Comparison of ENCODE assay signal across 9 cellular contexts in genomic region chr19:4327877-4328242, GRCh38. TPM values are rescaled to one million over a fixed set of nuclear protein-coding genes. Genes with fewer than 3 reads are reported as not detected.
DNase-seq lines count a peak whose midpoint lies in the region; ATAC-seq, FAIRE-seq and TF ChIP-seq lines count a peak whose summit lies in the region.
"Had no signal": no experiment of that assay in that cellular context is flagged by ENCODE, and none has a peak within 500 bp of the region (broad histone marks: within the 10 kb centered on the region; RNA-seq: fewer than 3 reads in every experiment).

No MANE protein-coding gene starts in this region.

- H3K27me3 ChIP-seq in astrocyte (ENCODE audit: insufficient read depth, low read length) (no peaks in the 10 kb centered on the region), mesenchymal stem cell (ENCODE audit: control insufficient read depth in 1 of 2, insufficient read depth in 1 of 2, low read length in 2 of 2) (peaks cover 8 to 30% of the 10 kb centered on the region in 2 experiments), uterus (no peaks in the 10 kb centered on the region)

- H3K4me1 Mint-ChIP-seq in astrocyte (ENCODE audit: low read depth, unreplicated experiment), result peaks cover 2% of the 10 kb centered on the region

- H3K36me3 ChIP-seq in astrocyte (ENCODE audit: insufficient read depth, low read length), result no peaks in the 10 kb centered on the region
- peaks cover 0 to 38% of the 10 kb centered on the region in 2 experiments for H3K36me3 ChIP-seq in mesenchymal stem cell (ENCODE audit: control insufficient read depth in 1 of 2, insufficient read depth in 2 of 2, low read depth in 1 of 2, low read length in 2 of 2)
- no peaks in the 10 kb centered on the region for H3K36me3 ChIP-seq in uterus

- H3K9me3 ChIP-seq in astrocyte (ENCODE audit: insufficient read depth, low read depth, low read length), result no peaks in the 10 kb centered on the region
- no peaks in the 10 kb centered on the region for H3K9me3 ChIP-seq in mesenchymal stem cell (ENCODE audit: control insufficient read depth, low read length)
- H3K9me3 ChIP-seq in uterus, result no peaks in the 10 kb centered on the region

- peak overlapping the region in 1 of 2 experiments; percentile 66 for H3K14ac ChIP-seq in mesenchymal stem cell (ENCODE audit: low read length in 2 of 2)

- H3K79me1 ChIP-seq in mesenchymal stem cell (replicated peaks; ENCODE audit: low read length, poor library complexity, severe bottlenecking), result no peaks in the 10 kb centered on the region

- no peaks in the 10 kb centered on the region for H3K79me2 ChIP-seq in astrocyte (ENCODE audit: insufficient read depth, low read length)

- intact Hi-C loops in Right ventricle myocardium superior (cut with DNase I) (no loop called here), left ventricle myocardium superior (cut with micrococcal nuclease) (no loop called here), uterus (cut with DNase I; ENCODE audit: low total_unique reads) (no loop called here)

- H2BK15ac ChIP-seq in mesenchymal stem cell (ENCODE audit: low read depth, poor library complexity, severe bottlenecking), result peak overlapping the region; percentile 19

- TF ChIP-seq CTCF in astrocyte (IDR thresholded peaks at IDR 0.05; ENCODE audit: insufficient read depth, low read depth, low read length) (no peak), uterus (IDR thresholded peaks at IDR 0.05) (no peak)

- no peak overlapping the region for H4K91ac ChIP-seq in mesenchymal stem cell (ENCODE audit: low read length)

- peak overlapping the region; percentile 67 for H2AK5ac ChIP-seq in mesenchymal stem cell (ENCODE audit: low read length, severe bottlenecking)

- FAIRE-seq in astrocyte (lab: Jason Lieb, UNC), result no peak

- no peak overlapping the region for H2BK120ac ChIP-seq in mesenchymal stem cell (ENCODE audit: low read depth, low read length)

- H3K4ac ChIP-seq in mesenchymal stem cell (ENCODE audit: low read depth in 1 of 2, low read length in 2 of 2), result no peak overlapping the region

- peak overlapping the region; percentile 71 for H3K4me3 Mint-ChIP-seq in astrocyte (ENCODE audit: unreplicated experiment)

- no peak overlapping the region for H2BK5ac ChIP-seq in mesenchymal stem cell (ENCODE audit: low read depth, low read length, poor library complexity, severe bottlenecking)

- H3K27ac ChIP-seq in astrocyte (ENCODE audit: low read depth, low read length), result no peak overlapping the region
- H3K27ac ChIP-seq in mesenchymal stem cell (ENCODE audit: low read length, poor library complexity, severe bottlenecking), result no peak overlapping the region
- H3K27ac ChIP-seq in uterus, result peak overlapping the region in 1 of 2 donors; percentile 65

- no peaks in the 10 kb centered on the region for H3K9me3 Mint-ChIP-seq in astrocyte (ENCODE audit: unreplicated experiment)

- H3K27ac Mint-ChIP-seq in astrocyte (ENCODE audit: unreplicated experiment), result peak overlapping the region; percentile 24

- WGBS in mesenchymal stem cell, result 8% methylated on average over 13 of the region's 13 CpGs

- no peak for TF ChIP-seq POLR2A in uterus (IDR thresholded peaks at IDR 0.05)

- no peaks in the 10 kb centered on the region for H4K20me1 ChIP-seq in astrocyte (ENCODE audit: insufficient read depth, low read length)

- H4K8ac ChIP-seq in mesenchymal stem cell (ENCODE audit: low read length), result peak overlapping the region; percentile 47

- H3K4me2 ChIP-seq in astrocyte (ENCODE audit: low read length) (peak overlapping the region; percentile 29), mesenchymal stem cell (ENCODE audit: low read length, poor library complexity, severe bottlenecking) (peak overlapping the region; percentile 68)

- no peak overlapping the region for H2AFZ ChIP-seq in astrocyte (ENCODE audit: low read depth, low read length)
- no peak overlapping the region for H2AFZ ChIP-seq in mesenchymal stem cell (ENCODE audit: low read depth, low read length)

- peaks cover 3% of the 10 kb centered on the region for H3K4me1 ChIP-seq in astrocyte (ENCODE audit: insufficient read depth, low read length)
- H3K4me1 ChIP-seq in mesenchymal stem cell (ENCODE audit: control insufficient read depth, insufficient read depth, low read depth, low read length), result peaks cover 20% of the 10 kb centered on the region
- H3K4me1 ChIP-seq in uterus, result peaks cover 0 to 11% of the 10 kb centered on the region in 2 donors

- ATAC-seq in Right ventricle myocardium superior (ENCODE audit: poor library complexity), result peak; percentile 14
- ATAC-seq in left ventricle myocardium superior, result no peak

- DNase-seq in Right ventricle myocardium superior (no peak), left ventricle myocardium superior (no peak), astrocyte (ENCODE audit: low read depth) (no peak), mesenchymal stem cell (no peak), uterus (no peak), inferior parietal cortex (ENCODE audit: extremely low spot score) (no peak), COLO668 (lab: John Stamatoyannopoulos, UW; ENCODE audit: unreplicated experiment) (no peak), SHP77 treated with DMSO at 0.1 percent for 48 hours (lab: John Stamatoyannopoulos, UW) (no peak)

- H3K9ac ChIP-seq in astrocyte (ENCODE audit: low read length) (no peak overlapping the region), mesenchymal stem cell (ENCODE audit: low read length) (no peak overlapping the region)

- no peaks in the 10 kb centered on the region for H3K27me3 Mint-ChIP-seq in astrocyte (ENCODE audit: low read depth, unreplicated experiment)

- H3K36me3 Mint-ChIP-seq in astrocyte (ENCODE audit: low read depth, unreplicated experiment), result peaks cover 3% of the 10 kb centered on the region

- no peak overlapping the region for H3K18ac ChIP-seq in mesenchymal stem cell (ENCODE audit: low read depth in 1 of 2, low read length in 2 of 2)

- H3K4me3 ChIP-seq in astrocyte (ENCODE audit: insufficient read depth, low read depth, low read length) (peak overlapping the region; percentile 7), mesenchymal stem cell (ENCODE audit: insufficient read depth in 1 of 2, low read depth in 1 of 2, low read length in 2 of 2) (no peak overlapping the region), uterus (peak overlapping the region; percentile 29 to 45)

- H3K23ac ChIP-seq in mesenchymal stem cell (ENCODE audit: low read length in 2 of 2), result no peak overlapping the region

- H2BK12ac ChIP-seq in mesenchymal stem cell (ENCODE audit: low read length in 2 of 2), result peak overlapping the region in 1 of 2 experiments; percentile 42

RNA-seq across cellular contexts. Expression of gene STAP2, which starts 10.8 kb away (rescaled TPM):
- 1.6 TPM for total RNA-seq in Right ventricle myocardium superior
- total RNA-seq in left ventricle myocardium superior, result 4.2 TPM
- 1.8 and 5.3 TPM in 2 replicates for total RNA-seq in astrocyte
- 2.0 TPM for polyA plus RNA-seq in mesenchymal stem cell (2013, experiment 1 of 2)
- polyA plus RNA-seq in mesenchymal stem cell (2013, experiment 2 of 2), result 2.5 TPM
- 1 to 10 TPM in 3 of 4 donors, under 1 TPM in 1; 0.29 to 9.4 (median 6.2) TPM for total RNA-seq in uterus

RNA-seq across cellular contexts. Expression of gene MPND, which starts 15.5 kb away (rescaled TPM):
- total RNA-seq in Right ventricle myocardium superior (16.6 TPM), left ventricle myocardium superior (19.2 TPM), astrocyte (10.3 and 14.7 TPM in 2 replicates), uterus (10 to 100 TPM in 1 of 4 donors, 1 to 10 TPM in 1, under 1 TPM in 1, not detected in 1; 0.51 to 13.8 (median 5.8) TPM)
- polyA plus RNA-seq in mesenchymal stem cell (2013, experiment 1 of 2), result 6.9 TPM
- 6.1 TPM for polyA plus RNA-seq in mesenchymal stem cell (2013, experiment 2 of 2)

RNA-seq across cellular contexts. Expression of gene FSD1, which starts 23.5 kb away (rescaled TPM):
- total RNA-seq in Right ventricle myocardium superior (not detected), left ventricle myocardium superior (not detected), astrocyte (15.0 and 15.1 TPM in 2 replicates), uterus (1 to 10 TPM in 1 of 4 donors, not detected in 3; 3.1 TPM)
- 3.4 TPM for polyA plus RNA-seq in mesenchymal stem cell (2013, experiment 1 of 2)
- polyA plus RNA-seq in mesenchymal stem cell (2013, experiment 2 of 2), result 2.6 TPM

RNA-seq across cellular contexts. Expression of gene TMIGD2, which starts 25.7 kb away (rescaled TPM):
- 0.24 TPM for total RNA-seq in Right ventricle myocardium superior
- total RNA-seq in left ventricle myocardium superior, result not detected
- not detected in 2 replicates for total RNA-seq in astrocyte
- polyA plus RNA-seq in mesenchymal stem cell (2013, experiment 1 of 2), result 0.08 TPM
- polyA plus RNA-seq in mesenchymal stem cell (2013, experiment 2 of 2), result 0.16 TPM
- total RNA-seq in uterus, result under 1 TPM in 1 of 4 donors, not detected in 3; 0.97 TPM
- total RNA-seq: renal cortical epithelial cell had no signal

RNA-seq across cellular contexts. Expression of gene SHD, which starts 48.8 kb away (rescaled TPM):
- total RNA-seq in Right ventricle myocardium superior (not detected), left ventricle myocardium superior (not detected), astrocyte (0.62 and 0.79 TPM in 2 replicates), uterus (under 1 TPM in 1 of 4 donors, not detected in 3; 0.41 TPM)
- polyA plus RNA-seq in mesenchymal stem cell (2013, experiment 1 of 2), result not detected
- not detected for polyA plus RNA-seq in mesenchymal stem cell (2013, experiment 2 of 2)
- total RNA-seq: renal cortical epithelial cell had no signal

Comparison
In these comparisons a context has a peak if more than half of its experiments do, and no peak if none do; other contexts are left out.
1. H3K4me3 ChIP-seq: peak in astrocyte (single experiment) and uterus (2 of 2); none in mesenchymal stem cell (0 of 2).